8 cellular contexts compared by ENCODE assay signal in the genomic region with DNA sequence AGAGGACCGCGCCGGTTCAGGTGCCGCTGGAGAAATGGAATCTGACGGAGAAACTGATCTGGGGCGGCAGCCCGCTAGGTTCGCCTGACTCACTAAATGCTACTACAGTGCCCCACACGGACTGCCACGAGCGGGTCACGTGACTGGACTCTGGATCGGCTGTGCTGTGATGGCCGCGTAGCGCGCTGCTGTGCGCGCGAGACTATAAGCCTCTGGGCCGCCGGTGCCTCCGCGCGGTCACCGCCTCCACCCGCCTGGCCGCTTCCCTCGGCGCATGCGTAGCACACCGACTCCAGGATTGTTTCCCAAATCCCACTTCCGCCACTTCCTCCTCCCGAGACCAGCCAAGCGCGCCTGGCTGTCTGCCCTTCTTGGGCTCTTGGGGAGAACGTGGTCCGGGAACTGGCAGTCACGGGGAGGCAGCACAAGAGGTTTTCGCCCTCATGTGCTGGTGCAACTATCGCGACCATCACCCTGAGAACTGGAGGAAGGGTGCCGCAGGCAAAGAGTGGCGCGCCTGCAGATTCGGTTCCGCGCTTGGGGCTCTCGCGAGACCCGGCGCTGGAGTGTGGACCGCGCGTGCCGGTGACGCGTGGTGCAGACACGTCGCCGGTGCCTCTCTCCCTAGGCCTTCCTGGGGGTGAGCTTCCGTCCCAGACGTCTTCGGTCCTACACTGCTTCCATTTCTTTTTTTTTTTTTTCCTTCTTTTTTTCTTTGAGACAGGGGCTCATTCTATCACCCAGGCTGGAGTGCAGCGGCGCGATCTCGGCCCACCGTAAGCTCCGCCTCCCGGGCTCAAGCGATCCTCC. TPM values are rescaled to one million over a fixed set of nuclear protein-coding genes. Genes with fewer than 3 reads are reported as not detected.
A peak's percentile ranks its signal among the peaks of the same experiment; 100 is the strongest.
DNase-seq lines count a peak whose midpoint lies in the region; ATAC-seq and TF ChIP-seq lines count a peak whose summit lies in the region.

No MANE protein-coding gene starts in this region.

- H3K4me1 Mint-ChIP-seq in endodermal cell (peaks cover 11% of the 10 kb centered on the region), mesothelial cell of epicardium (peaks cover 15% of the 10 kb centered on the region)

- H3K27me3 ChIP-seq in endodermal cell (ENCODE audit: control insufficient read depth, insufficient read depth, low read length, poor library complexity, severe bottlenecking), result no peaks in the 10 kb centered on the region

- H3K4me3 ChIP-seq in endodermal cell (ENCODE audit: low read length), result peak overlapping the region; percentile 85

- H3K27me3 Mint-ChIP-seq in endodermal cell (ENCODE audit: insufficient read depth) (no peaks in the 10 kb centered on the region), mesothelial cell of epicardium (ENCODE audit: low read depth) (no peaks in the 10 kb centered on the region)

- peak overlapping the region; percentile 86 for H3K4me3 Mint-ChIP-seq in endodermal cell
- peak overlapping the region; percentile 90 for H3K4me3 Mint-ChIP-seq in mesothelial cell of epicardium

- TF ChIP-seq CTCF in endodermal cell (conservative IDR thresholded peaks at IDR 0.05) (no peak), mesothelial cell of epicardium (IDR thresholded peaks at IDR 0.05; ENCODE audit: unreplicated experiment) (no peak)

- H3K27ac ChIP-seq in endodermal cell (ENCODE audit: low read depth, low read length), result peak overlapping the region; percentile 98

- no peaks in the 10 kb centered on the region for H3K4me1 ChIP-seq in endodermal cell (ENCODE audit: control insufficient read depth, insufficient read depth, low read length)

- ATAC-seq in GM21360 (IDR thresholded peaks at IDR 0.05; ENCODE audit: unreplicated experiment), result peak; percentile 70

- H3K9me3 ChIP-seq in endodermal cell (ENCODE audit: control insufficient read depth, low read length), result no peaks in the 10 kb centered on the region

- peak overlapping the region; percentile 99 for H3K27ac Mint-ChIP-seq in endodermal cell
- peak overlapping the region; percentile 99 for H3K27ac Mint-ChIP-seq in mesothelial cell of epicardium

- no peaks in the 10 kb centered on the region for H3K9me3 Mint-ChIP-seq in endodermal cell
- no peaks in the 10 kb centered on the region for H3K9me3 Mint-ChIP-seq in mesothelial cell of epicardium

- peak overlapping the region; percentile 92 for H3K9ac ChIP-seq in endodermal cell (ENCODE audit: extremely low read depth, low read length, poor library complexity, severe bottlenecking)

- no peaks in the 10 kb centered on the region for H3K36me3 ChIP-seq in endodermal cell (ENCODE audit: control insufficient read depth, insufficient read depth, low read length)

- H3K36me3 Mint-ChIP-seq in endodermal cell (ENCODE audit: low read depth) (peaks cover 9% of the 10 kb centered on the region), mesothelial cell of epicardium (no peaks in the 10 kb centered on the region)

- DNase-seq in COLO829 (ENCODE audit: low spot score), result peak; percentile 96
- peak; percentile 99 for DNase-seq in HT1080 (ENCODE audit: low read depth)
- DNase-seq in NOMO-1 treated with DMSO at 0.1 percent for 48 hours (lab: John Stamatoyannopoulos, UW; ENCODE audit: unreplicated experiment), result peak; percentile 80
- peak; percentile 80 for DNase-seq in activated CD8-positive, alpha-beta memory T cell treated with anti-CD3 and anti-CD28 coated beads, Interleukin-2, amount 50 U/mL, for 24 hours (ENCODE audit: extremely low read depth)
- DNase-seq in endodermal cell, result peak; percentile 98
- DNase-seq in mesothelial cell of epicardium (ENCODE audit: low spot score in 2 of 2, unreplicated experiment in 2 of 2), result peak; percentile 93 to 94
- peak; percentile 80 to 86 for DNase-seq in stimulated activated CD8-positive, alpha-beta memory T cell treated with anti-CD3 and anti-CD28 coated beads, Interleukin-15, amount 100 ng/mL, for 4 hours (ENCODE audit: low read depth in 2 of 2)

- 0 to 1% methylated on average over 28 to 72 of the region's 72 CpGs for WGBS in endodermal cell (ENCODE audit: insufficient coverage in 1 of 2, insufficient read length in 1 of 2), 2 experiments

RNA-seq across cellular contexts. Expression of gene GLDC, which starts 35.8 kb away (rescaled TPM):
- 5.3 and 5.5 TPM in 2 replicates for total RNA-seq in HT1080 (2014; rRNA removed; shearing (Covaris generic))
- polyA plus RNA-seq in HT1080 (2015; cell fraction: cytosol; rRNA removed), result 3.2 TPM in 2 replicates
- 5.7 and 9.2 TPM in 2 replicates for polyA plus RNA-seq in HT1080 (2015; cell fraction: nucleus; rRNA removed)
- total RNA-seq in endodermal cell (10 to 100 TPM in 1 of 2 donors, 1 to 10 TPM in 1; 8.9 to 38.8 TPM), mesothelial cell of epicardium (1.0 to 2.0 TPM (median 1.5 TPM) in 3 replicates)
- polyA plus RNA-seq in endodermal cell (2013, experiment 1 of 2), result 43.8 TPM
- 35.4 TPM for polyA plus RNA-seq in endodermal cell (2013, experiment 2 of 2)

Comparison
In these comparisons a context has a peak if more than half of its experiments do, and no peak if none do; other contexts are left out.
1. Peak in every context shown above with its lines: DNase-seq, ATAC-seq, H3K4me3 ChIP-seq and H3K27ac ChIP-seq.